In the genomic region with DNA sequence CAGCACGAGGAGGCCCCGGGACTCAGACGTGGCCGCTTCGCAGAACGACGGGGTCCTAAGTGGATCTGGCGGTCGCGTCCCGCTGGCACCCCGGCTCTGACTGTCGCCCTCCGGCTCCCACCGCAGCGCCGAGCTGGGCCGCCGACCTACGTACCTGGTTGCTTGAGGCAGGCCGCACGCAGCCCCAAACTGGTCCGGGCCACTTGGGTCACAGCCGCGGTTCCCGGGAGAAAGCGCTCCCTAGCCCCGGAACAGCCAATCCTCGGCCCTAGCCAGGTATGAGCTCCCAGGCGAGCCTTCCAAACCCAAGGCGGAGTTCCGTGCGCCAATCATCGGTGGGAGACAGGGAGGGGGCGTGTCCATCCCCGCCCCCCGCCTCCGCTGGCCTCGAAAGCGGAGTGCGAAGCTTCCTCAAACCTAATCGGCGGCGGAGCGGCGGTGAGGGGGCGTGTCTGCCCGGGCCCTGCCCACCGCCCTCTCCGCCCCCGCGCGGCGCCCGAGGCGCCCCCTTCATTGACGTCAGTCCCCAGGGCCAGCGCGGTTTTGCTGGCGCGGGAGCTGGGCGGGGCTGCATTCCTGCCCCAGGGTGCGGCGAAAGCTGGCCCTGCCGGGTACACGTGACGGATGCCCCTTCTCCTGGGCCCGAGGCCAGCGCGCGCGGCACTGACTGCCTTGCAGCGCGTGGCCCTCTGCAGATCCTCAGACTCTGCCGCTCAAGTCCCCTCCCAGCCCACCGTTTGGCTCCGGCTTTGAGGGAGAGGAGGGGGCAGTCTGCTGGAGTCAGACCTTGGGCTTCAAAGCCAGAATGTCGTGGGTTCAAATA, we compare ENCODE assay signal across 8 cellular contexts. TPM values are rescaled to one million over a fixed set of nuclear protein-coding genes. Genes with fewer than 3 reads are reported as not detected.
DNase-seq lines count a peak whose midpoint lies in the region; ATAC-seq, FAIRE-seq and TF ChIP-seq lines count a peak whose summit lies in the region.

A gene with protein sequence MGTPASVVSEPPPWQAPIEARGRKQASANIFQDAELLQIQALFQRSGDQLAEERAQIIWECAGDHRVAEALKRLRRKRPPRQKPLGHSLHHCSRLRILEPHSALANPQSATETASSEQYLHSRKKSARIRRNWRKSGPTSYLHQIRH (minus strand): TSS at position 280 of the 823 bp plus-strand sequence. CDS start 7,336 bp downstream, outside the sequence.

- H3K36me3 ChIP-seq in adipocyte (ENCODE audit: control insufficient read depth, insufficient read depth, low read length, severe bottlenecking) (no peaks in the 10 kb centered on the region), trophoblast cell (ENCODE audit: control insufficient read depth in 1 of 2, insufficient read depth in 2 of 2, low read length in 2 of 2) (no peaks in the 10 kb centered on the region), tibial nerve (no peaks in the 10 kb centered on the region)

- H3K4me1 ChIP-seq in adipocyte (ENCODE audit: control insufficient read depth, insufficient read depth, low read length) (peaks cover 64% of the 10 kb centered on the region), trophoblast cell (ENCODE audit: control insufficient read depth in 1 of 2, insufficient read depth in 2 of 2, low read length in 2 of 2) (peaks cover 16 to 19% of the 10 kb centered on the region in 2 experiments), tibial nerve (peaks cover 0 to 68% (median 34%) of the 10 kb centered on the region in 4 donors)

- H4K91ac ChIP-seq in trophoblast cell (ENCODE audit: low read depth, low read length), result peak within 1 kb of the TSS; percentile 59

- peak within 1 kb of the TSS; percentile 53 for H2BK120ac ChIP-seq in trophoblast cell (ENCODE audit: insufficient read depth, low read length, poor library complexity)

- H3K23ac ChIP-seq in trophoblast cell (ENCODE audit: low read length), result no peak within 1 kb of the TSS

- TF ChIP-seq CTCF in tibial nerve (IDR thresholded peaks at IDR 0.05), result peak in 1 of 5 experiments; percentile 19

- FAIRE-seq in GM12891 (lab: Jason Lieb, UNC), result peak; percentile 94

- peak within 1 kb of the TSS; percentile 34 for H2BK12ac ChIP-seq in trophoblast cell (ENCODE audit: low read length)

- H4K12ac ChIP-seq in trophoblast cell (ENCODE audit: low read depth, low read length), result peak within 1 kb of the TSS; percentile 26

- H2AFZ ChIP-seq in trophoblast cell (ENCODE audit: insufficient read depth, low read length, poor library complexity), result peak within 1 kb of the TSS; percentile 92

- peak within 1 kb of the TSS; percentile 77 for H4K8ac ChIP-seq in trophoblast cell (ENCODE audit: low read depth, low read length)

- DNase-seq in GM12891 (ENCODE audit: insufficient read length, low spot score), result peak; percentile 88
- DNase-seq in NCI-H1417 treated with DMSO at 0.1 percent for 48 hours (lab: John Stamatoyannopoulos, UW), result peak; percentile 70
- DNase-seq in SW 1271 (lab: John Stamatoyannopoulos, UW), result peak; percentile 89 to 94
- DNase-seq in adipocyte (ENCODE audit: low read depth), result peak; percentile 98
- peak; percentile 98 for DNase-seq in cardiac septum (ENCODE audit: low spot score)
- DNase-seq in trophoblast cell, result peak; percentile 99
- peak; percentile 93 to 96 for DNase-seq in tibial nerve (ENCODE audit: low spot score in 2 of 2)

- H3K18ac ChIP-seq in trophoblast cell (ENCODE audit: low read length), result peak within 1 kb of the TSS; percentile 87

- TF ChIP-seq EP300 in tibial nerve (IDR thresholded peaks at IDR 0.05), result peak; percentile 95 to 99

- H3K27ac ChIP-seq in trophoblast cell (ENCODE audit: low read depth, low read length), result peak within 1 kb of the TSS; percentile 43
- H3K27ac ChIP-seq in tibial nerve, result peak within 1 kb of the TSS; percentile 90 to 100 (median 98)

- TF ChIP-seq POLR2A in GM12891 (IDR thresholded peaks at IDR 0.05; ENCODE audit: low read depth, low read length), result peak; percentile 37; the same call in 1 of the 2 replicates
- peak; percentile 99 for TF ChIP-seq POLR2A in tibial nerve (IDR thresholded peaks at IDR 0.05)

- H3K9me3 ChIP-seq in adipocyte (ENCODE audit: control insufficient read depth, low read length) (no peaks in the 10 kb centered on the region), trophoblast cell (ENCODE audit: insufficient read depth, low read depth, low read length) (no peaks in the 10 kb centered on the region), tibial nerve (no peaks in the 10 kb centered on the region)

- H3K27me3 ChIP-seq in adipocyte (replicated peaks; ENCODE audit: control insufficient read depth, insufficient read depth, low read length) (no peaks in the 10 kb centered on the region), trophoblast cell (ENCODE audit: insufficient read depth, low read length) (no peaks in the 10 kb centered on the region), tibial nerve (no peaks in the 10 kb centered on the region)

- H3K4me3 ChIP-seq in adipocyte (ENCODE audit: low read length) (peak within 1 kb of the TSS; percentile 90), trophoblast cell (ENCODE audit: low read depth, low read length) (peak within 1 kb of the TSS; percentile 82), tibial nerve (peak within 1 kb of the TSS; percentile 58 to 94 (median 86))

- H3K9ac ChIP-seq in adipocyte (ENCODE audit: low read length) (peak within 1 kb of the TSS; percentile 90), trophoblast cell (ENCODE audit: low read length) (peak within 1 kb of the TSS; percentile 28)

- intact Hi-C loops in cardiac septum (cut with DNase I), result loop anchor here (2.0 to 10.0 kb wide), 2 partner anchors 50 to 52 kb away; a partner anchor contains a TSS

- peak within 1 kb of the TSS; percentile 22 for H3K4ac ChIP-seq in trophoblast cell (ENCODE audit: low read depth, low read length)

- peak within 1 kb of the TSS; percentile 76 for H3K4me2 ChIP-seq in trophoblast cell (ENCODE audit: low read length)

- peak; percentile 95 for ATAC-seq in HG02798 (IDR thresholded peaks at IDR 0.05; ENCODE audit: poor library complexity, unreplicated experiment)

- H2BK5ac ChIP-seq in trophoblast cell (ENCODE audit: low read depth, low read length, poor library complexity), result peak within 1 kb of the TSS; percentile 54

- no peak within 1 kb of the TSS for H2AK5ac ChIP-seq in trophoblast cell (ENCODE audit: low read length)

- H3K79me2 ChIP-seq in trophoblast cell (ENCODE audit: control insufficient read depth, insufficient read depth, low read length, poor library complexity), result peaks cover 4% of the 10 kb centered on the region

- peaks cover 12% of the 10 kb centered on the region for H3K79me1 ChIP-seq in trophoblast cell (ENCODE audit: low read length)

- WGBS in trophoblast cell (ENCODE audit: extremely low coverage, insufficient coverage, insufficient read length), result no CpG with 5 or more reads among the region's 78 CpGs
- WGBS in tibial nerve, 2 donors, result 0 to 1% methylated on average over 60 to 64 of the region's 78 CpGs

- peak within 1 kb of the TSS; percentile 85 for H3K14ac ChIP-seq in trophoblast cell (ENCODE audit: low read length)

TF ChIP-seq in GM12891, 5 proteins besides CTCF, POLR2A, EP300 and RAD21:
- TF ChIP-seq TAF1 (IDR thresholded peaks at IDR 0.05; ENCODE audit: low read depth, low read length), result no peak
- TF ChIP-seq SPI1 (IDR thresholded peaks at IDR 0.05; ENCODE audit: low read depth, low read length), result 0 out of 2 replicates have a peak, but pooled peaks have one; percentile 6
- 0 out of 2 replicates have a peak, but pooled peaks have one; percentile 37 for TF ChIP-seq POU2F2 (IDR thresholded peaks at IDR 0.05; ENCODE audit: low read depth, low read length)

RNA-seq across cellular contexts. Expression of the gene that starts here (rescaled TPM):
- polyA plus RNA-seq in GM12891 (2012; ENCODE audit: low read depth, missing spikeins), result 0.77 TPM
- total RNA-seq in cardiac septum (6.3 TPM), tibial nerve (100 to 1,000 TPM; 113 to 253 (median 170) TPM)
- 21.5 and 23.7 TPM in 2 replicates for polyA plus RNA-seq in trophoblast cell (2013)

Comparison
In these comparisons a context has a peak if more than half of its experiments do, and no peak if none do; other contexts are left out.
1. Peak in every context shown above with its lines: DNase-seq, ATAC-seq, H3K4me3 ChIP-seq and H3K27ac ChIP-seq.
2. RNA of the gene that starts here (total RNA-seq): 113 to 253 TPM in tibial nerve; 6.3 TPM in cardiac septum (single experiment); every median in the first group is over 10 times any median in the second.